ENCODE assay signal across 1 cellular context in the genomic region with DNA sequence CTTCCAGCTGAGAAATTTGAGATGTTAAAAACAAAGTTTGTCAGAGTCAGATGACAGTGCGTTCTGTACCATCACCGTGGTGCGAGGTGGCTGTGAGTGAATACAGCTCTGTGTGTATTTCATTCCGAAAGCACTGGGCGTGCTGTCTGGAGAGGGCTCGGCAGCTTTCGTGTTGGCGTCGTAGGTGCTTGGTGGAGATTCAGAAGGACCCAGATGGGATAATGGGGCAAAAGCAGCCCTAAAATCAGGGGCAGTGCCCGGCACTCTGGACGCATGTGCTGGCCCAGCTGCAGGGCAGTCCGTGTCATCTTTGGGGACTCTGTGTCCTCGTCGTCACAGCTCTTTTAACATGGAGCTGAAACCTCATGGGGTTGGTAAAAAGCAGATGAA.
TF ChIP-seq lines count a peak whose summit lies in the region.

No MANE protein-coding gene starts in this region.

TF ChIP-seq in GM23338, 12 proteins besides CTCF, POLR2A, EP300 and RAD21:
- TF ChIP-seq, protein P1, sequence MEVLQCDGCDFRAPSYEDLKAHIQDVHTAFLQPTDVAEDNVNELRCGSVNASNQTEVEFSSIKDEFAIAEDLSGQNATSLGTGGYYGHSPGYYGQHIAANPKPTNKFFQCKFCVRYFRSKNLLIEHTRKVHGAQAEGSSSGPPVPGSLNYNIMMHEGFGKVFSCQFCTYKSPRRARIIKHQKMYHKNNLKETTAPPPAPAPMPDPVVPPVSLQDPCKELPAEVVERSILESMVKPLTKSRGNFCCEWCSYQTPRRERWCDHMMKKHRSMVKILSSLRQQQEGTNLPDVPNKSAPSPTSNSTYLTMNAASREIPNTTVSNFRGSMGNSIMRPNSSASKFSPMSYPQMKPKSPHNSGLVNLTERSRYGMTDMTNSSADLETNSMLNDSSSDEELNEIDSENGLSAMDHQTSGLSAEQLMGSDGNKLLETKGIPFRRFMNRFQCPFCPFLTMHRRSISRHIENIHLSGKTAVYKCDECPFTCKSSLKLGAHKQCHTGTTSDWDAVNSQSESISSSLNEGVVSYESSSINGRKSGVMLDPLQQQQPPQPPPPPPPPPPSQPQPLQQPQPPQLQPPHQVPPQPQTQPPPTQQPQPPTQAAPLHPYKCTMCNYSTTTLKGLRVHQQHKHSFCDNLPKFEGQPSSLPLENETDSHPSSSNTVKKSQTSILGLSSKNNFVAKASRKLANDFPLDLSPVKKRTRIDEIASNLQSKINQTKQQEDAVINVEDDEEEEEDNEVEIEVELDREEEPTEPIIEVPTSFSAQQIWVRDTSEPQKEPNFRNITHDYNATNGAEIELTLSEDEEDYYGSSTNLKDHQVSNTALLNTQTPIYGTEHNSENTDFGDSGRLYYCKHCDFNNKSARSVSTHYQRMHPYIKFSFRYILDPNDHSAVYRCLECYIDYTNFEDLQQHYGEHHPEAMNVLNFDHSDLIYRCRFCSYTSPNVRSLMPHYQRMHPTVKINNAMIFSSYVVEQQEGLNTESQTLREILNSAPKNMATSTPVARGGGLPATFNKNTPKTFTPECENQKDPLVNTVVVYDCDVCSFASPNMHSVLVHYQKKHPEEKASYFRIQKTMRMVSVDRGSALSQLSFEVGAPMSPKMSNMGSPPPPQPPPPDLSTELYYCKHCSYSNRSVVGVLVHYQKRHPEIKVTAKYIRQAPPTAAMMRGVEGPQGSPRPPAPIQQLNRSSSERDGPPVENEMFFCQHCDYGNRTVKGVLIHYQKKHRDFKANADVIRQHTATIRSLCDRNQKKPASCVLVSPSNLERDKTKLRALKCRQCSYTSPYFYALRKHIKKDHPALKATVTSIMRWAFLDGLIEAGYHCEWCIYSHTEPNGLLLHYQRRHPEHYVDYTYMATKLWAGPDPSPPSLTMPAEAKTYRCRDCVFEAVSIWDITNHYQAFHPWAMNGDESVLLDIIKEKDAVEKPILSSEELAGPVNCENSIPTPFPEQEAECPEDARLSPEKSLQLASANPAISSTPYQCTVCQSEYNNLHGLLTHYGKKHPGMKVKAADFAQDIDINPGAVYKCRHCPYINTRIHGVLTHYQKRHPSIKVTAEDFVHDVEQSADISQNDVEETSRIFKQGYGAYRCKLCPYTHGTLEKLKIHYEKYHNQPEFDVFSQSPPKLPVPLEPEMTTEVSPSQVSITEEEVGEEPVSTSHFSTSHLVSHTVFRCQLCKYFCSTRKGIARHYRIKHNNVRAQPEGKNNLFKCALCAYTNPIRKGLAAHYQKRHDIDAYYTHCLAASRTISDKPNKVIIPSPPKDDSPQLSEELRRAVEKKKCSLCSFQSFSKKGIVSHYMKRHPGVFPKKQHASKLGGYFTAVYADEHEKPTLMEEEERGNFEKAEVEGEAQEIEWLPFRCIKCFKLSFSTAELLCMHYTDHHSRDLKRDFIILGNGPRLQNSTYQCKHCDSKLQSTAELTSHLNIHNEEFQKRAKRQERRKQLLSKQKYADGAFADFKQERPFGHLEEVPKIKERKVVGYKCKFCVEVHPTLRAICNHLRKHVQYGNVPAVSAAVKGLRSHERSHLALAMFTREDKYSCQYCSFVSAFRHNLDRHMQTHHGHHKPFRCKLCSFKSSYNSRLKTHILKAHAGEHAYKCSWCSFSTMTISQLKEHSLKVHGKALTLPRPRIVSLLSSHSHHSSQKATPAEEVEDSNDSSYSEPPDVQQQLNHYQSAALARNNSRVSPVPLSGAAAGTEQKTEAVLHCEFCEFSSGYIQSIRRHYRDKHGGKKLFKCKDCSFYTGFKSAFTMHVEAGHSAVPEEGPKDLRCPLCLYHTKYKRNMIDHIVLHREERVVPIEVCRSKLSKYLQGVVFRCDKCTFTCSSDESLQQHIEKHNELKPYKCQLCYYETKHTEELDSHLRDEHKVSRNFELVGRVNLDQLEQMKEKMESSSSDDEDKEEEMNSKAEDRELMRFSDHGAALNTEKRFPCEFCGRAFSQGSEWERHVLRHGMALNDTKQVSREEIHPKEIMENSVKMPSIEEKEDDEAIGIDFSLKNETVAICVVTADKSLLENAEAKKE (CRISPR knock-in tag; IDR thresholded peaks at IDR 0.05), result no peak
- TF ChIP-seq NANOG (IDR thresholded peaks at IDR 0.05; ENCODE audit: borderline replicate concordance) (no peak), JUNB (IDR thresholded peaks at IDR 0.05; ENCODE audit: unreplicated experiment) (no peak), POLR2AphosphoS5 (IDR thresholded peaks at IDR 0.05; ENCODE audit: low read depth) (no peak), ZNF331 (CRISPR knock-in tag; IDR thresholded peaks at IDR 0.05; ENCODE audit: low read depth) (no peak), EZH2 (IDR thresholded peaks at IDR 0.05; ENCODE audit: low read depth, unreplicated experiment) (no peak), EZH2phosphoT487 (IDR thresholded peaks at IDR 0.05; ENCODE audit: unreplicated experiment) (no peak), ZNF114 (CRISPR knock-in tag; IDR thresholded peaks at IDR 0.05) (no peak), CREB1 (CRISPR knock-in tag; IDR thresholded peaks at IDR 0.05; ENCODE audit: low read depth) (no peak), STAT1 (IDR thresholded peaks at IDR 0.05; ENCODE audit: unreplicated experiment) (no peak)
- TF ChIP-seq, protein P2, sequence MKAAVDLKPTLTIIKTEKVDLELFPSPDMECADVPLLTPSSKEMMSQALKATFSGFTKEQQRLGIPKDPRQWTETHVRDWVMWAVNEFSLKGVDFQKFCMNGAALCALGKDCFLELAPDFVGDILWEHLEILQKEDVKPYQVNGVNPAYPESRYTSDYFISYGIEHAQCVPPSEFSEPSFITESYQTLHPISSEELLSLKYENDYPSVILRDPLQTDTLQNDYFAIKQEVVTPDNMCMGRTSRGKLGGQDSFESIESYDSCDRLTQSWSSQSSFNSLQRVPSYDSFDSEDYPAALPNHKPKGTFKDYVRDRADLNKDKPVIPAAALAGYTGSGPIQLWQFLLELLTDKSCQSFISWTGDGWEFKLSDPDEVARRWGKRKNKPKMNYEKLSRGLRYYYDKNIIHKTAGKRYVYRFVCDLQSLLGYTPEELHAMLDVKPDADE (IDR thresholded peaks at IDR 0.05), result no peak
- TF ChIP-seq, protein P3, sequence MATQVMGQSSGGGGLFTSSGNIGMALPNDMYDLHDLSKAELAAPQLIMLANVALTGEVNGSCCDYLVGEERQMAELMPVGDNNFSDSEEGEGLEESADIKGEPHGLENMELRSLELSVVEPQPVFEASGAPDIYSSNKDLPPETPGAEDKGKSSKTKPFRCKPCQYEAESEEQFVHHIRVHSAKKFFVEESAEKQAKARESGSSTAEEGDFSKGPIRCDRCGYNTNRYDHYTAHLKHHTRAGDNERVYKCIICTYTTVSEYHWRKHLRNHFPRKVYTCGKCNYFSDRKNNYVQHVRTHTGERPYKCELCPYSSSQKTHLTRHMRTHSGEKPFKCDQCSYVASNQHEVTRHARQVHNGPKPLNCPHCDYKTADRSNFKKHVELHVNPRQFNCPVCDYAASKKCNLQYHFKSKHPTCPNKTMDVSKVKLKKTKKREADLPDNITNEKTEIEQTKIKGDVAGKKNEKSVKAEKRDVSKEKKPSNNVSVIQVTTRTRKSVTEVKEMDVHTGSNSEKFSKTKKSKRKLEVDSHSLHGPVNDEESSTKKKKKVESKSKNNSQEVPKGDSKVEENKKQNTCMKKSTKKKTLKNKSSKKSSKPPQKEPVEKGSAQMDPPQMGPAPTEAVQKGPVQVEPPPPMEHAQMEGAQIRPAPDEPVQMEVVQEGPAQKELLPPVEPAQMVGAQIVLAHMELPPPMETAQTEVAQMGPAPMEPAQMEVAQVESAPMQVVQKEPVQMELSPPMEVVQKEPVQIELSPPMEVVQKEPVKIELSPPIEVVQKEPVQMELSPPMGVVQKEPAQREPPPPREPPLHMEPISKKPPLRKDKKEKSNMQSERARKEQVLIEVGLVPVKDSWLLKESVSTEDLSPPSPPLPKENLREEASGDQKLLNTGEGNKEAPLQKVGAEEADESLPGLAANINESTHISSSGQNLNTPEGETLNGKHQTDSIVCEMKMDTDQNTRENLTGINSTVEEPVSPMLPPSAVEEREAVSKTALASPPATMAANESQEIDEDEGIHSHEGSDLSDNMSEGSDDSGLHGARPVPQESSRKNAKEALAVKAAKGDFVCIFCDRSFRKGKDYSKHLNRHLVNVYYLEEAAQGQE (IDR thresholded peaks at IDR 0.05; ENCODE audit: unreplicated experiment), result no peak
TF ChIP-seq in GM23338: peak in this region for 0.
